Comparison of ENCODE assay signal across 13 cellular contexts in the genomic region with DNA sequence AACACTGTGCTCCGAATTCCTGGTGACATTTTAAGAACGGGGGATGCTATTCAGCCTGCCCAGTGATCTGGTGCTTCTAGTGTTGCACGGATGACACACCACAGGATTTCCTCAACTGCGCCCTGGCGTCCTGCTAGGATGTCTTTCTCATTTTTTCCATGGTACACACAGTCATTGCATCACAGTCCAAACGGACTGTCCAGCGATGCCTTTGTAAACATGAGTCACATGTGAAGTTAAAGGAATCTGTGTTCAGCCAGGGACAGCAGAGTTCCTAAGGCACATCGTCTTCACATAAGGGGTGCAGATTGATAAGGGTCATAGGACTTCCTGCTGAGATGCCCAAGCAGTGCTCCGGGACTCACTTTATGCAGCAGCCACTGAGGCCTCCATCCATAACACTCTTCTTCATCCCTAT. TPM values are rescaled to one million over a fixed set of nuclear protein-coding genes. Genes with fewer than 3 reads are reported as not detected.
DNase-seq lines count a peak whose midpoint lies in the region; ATAC-seq and TF ChIP-seq lines count a peak whose summit lies in the region.
"Had no signal": no experiment of that assay in that cellular context is flagged by ENCODE, and none has a peak within 500 bp of the region (broad histone marks: within the 10 kb centered on the region; RNA-seq: fewer than 3 reads in every experiment).

No MANE protein-coding gene starts in this region.

- H3K9me3 ChIP-seq in AG04450 (ENCODE audit: control insufficient read depth, insufficient read depth, low read length) (no peaks in the 10 kb centered on the region), right lobe of liver (no peaks in the 10 kb centered on the region), A673 (ENCODE audit: low read depth, low read length, poor library complexity, severe bottlenecking) (no peaks in the 10 kb centered on the region)
- H3K9me3 ChIP-seq: neutrophil, vagina had no signal

- 28% methylated on average over 8 of the region's 9 CpGs for WGBS in right lobe of liver (ENCODE audit: insufficient coverage, low coverage, low lambda C conversion rate, missing lambda C conversion rate)

- peak; percentile 80 to 90 (median 84) for ATAC-seq in right lobe of liver
- ATAC-seq: activated T-cell treated with anti-CD3 and anti-CD28 coated beads, Interleukin-2, amount 50 U/mL, for 4 hours; T-helper 17 cell had no signal

- H3K36me3 ChIP-seq in brain microvascular endothelial cell (replicated peaks) (no peaks in the 10 kb centered on the region), right lobe of liver (no peaks in the 10 kb centered on the region), A673 (ENCODE audit: insufficient read depth, low read length, poor library complexity, severe bottlenecking) (no peaks in the 10 kb centered on the region)
- H3K36me3 ChIP-seq: neutrophil, vagina had no signal

- intact Hi-C loops in right lobe of liver (cut with DNase I): no loop called here
- intact Hi-C loops in A673 (cut with micrococcal nuclease; ENCODE audit: unreplicated experiment): no loop called here

- peak; percentile 81 for TF ChIP-seq POLR2A in right lobe of liver (IDR thresholded peaks at IDR 0.05)

- DNase-seq in AG04450 (ENCODE audit: low read depth, low spot score) (peak; percentile 24), HS-5 (ENCODE audit: low read depth) (peak; percentile 79), brain microvascular endothelial cell (peak; percentile 90), right lobe of liver (peak; percentile 67 to 84 (median 84)), A673 (ENCODE audit: low spot score) (no peak), germinal center (ENCODE audit: low spot score) (no peak), Ammon's horn (ENCODE audit: low spot score) (no peak), NCI-H187 treated with DMSO at 0.1 percent for 48 hours (lab: John Stamatoyannopoulos, UW) (no peak)
- DNase-seq: activated T-cell treated with anti-CD3 and anti-CD28 coated beads, Interleukin-2, amount 50 U/mL, for 4 hours; CD4-positive, alpha-beta memory T cell; T-helper 17 cell had no signal

- peaks cover 0 to 22% (median 13%) of the 10 kb centered on the region in 4 donors for H3K4me1 ChIP-seq in right lobe of liver
- no peaks in the 10 kb centered on the region for H3K4me1 ChIP-seq in A673 (ENCODE audit: insufficient read depth, low read length, poor library complexity, severe bottlenecking)
- H3K4me1 ChIP-seq: vagina had no signal

- TF ChIP-seq CTCF in AG04450 (IDR thresholded peaks at IDR 0.05; ENCODE audit: low read depth, low read length) (no peak), brain microvascular endothelial cell (IDR thresholded peaks at IDR 0.05; ENCODE audit: low read depth, low read length, missing control alignments) (no peak), right lobe of liver (IDR thresholded peaks at IDR 0.05) (no peak), A673 (conservative IDR thresholded peaks at IDR 0.05; ENCODE audit: low read depth, low read length) (no peak)

- H3K4me3 ChIP-seq in AG04450 (ENCODE audit: low read depth, low read length): no peak overlapping the region
- H3K4me3 ChIP-seq in brain microvascular endothelial cell (ENCODE audit: low read depth, low read length): no peak overlapping the region
- H3K4me3 ChIP-seq in right lobe of liver: peak overlapping the region in 1 of 3 donors; percentile 31
- no peak overlapping the region for H3K4me3 ChIP-seq in A673 (ENCODE audit: low read depth, low read length, poor library complexity, severe bottlenecking)
- H3K4me3 ChIP-seq: vagina had no signal

- H3K27me3 ChIP-seq in AG04450 (ENCODE audit: control insufficient read depth, insufficient read depth, low read length) (peaks cover 4% of the 10 kb centered on the region), brain microvascular endothelial cell (replicated peaks) (no peaks in the 10 kb centered on the region), right lobe of liver (no peaks in the 10 kb centered on the region), A673 (replicated peaks; ENCODE audit: insufficient read depth, low read depth, low read length, poor library complexity) (peaks cover 43% of the 10 kb centered on the region)
- H3K27me3 ChIP-seq: vagina had no signal

- no TSS peak for BruUV-seq in A673 (replicated peaks; lab: Mats Ljungman, UMichigan)

- POLR2A ChIA-PET in AG04450 (lab: Yijun Ruan, JAX): no interaction called here
- POLR2A ChIA-PET in A673 (lab: Charles Lee; ENCODE audit: low non-redundant PET): no interaction called here

- H3K27ac ChIP-seq in AG04450 (ENCODE audit: low read depth, low read length) (no peak overlapping the region), brain microvascular endothelial cell (no peak overlapping the region), right lobe of liver (peak overlapping the region; percentile 79 to 97 (median 88)), A673 (ENCODE audit: low read depth, low read length, poor library complexity, severe bottlenecking) (no peak overlapping the region)
- H3K27ac ChIP-seq: neutrophil, vagina had no signal

- in situ Hi-C loops in brain microvascular endothelial cell (cut with HindIII; ENCODE audit: low pct_ligation_motif_present, low sequenced_read_pairs): no loop called here

- CTCF ChIA-PET in AG04450 (lab: Charles Lee) (interaction anchor here (1.1 kb wide), 2 partner anchors 13 to 37 kb away, joined by 3 to 4 read pairs; no protein-coding TSS in a partner anchor), A673 (lab: Charles Lee) (no interaction called here)

RNA-seq across cellular contexts. Expression of gene PTPN3, which starts 9.3 kb away (rescaled TPM):
- 1.4 and 1.7 TPM in 2 replicates for polyA plus RNA-seq in AG04450 (2011; rRNA removed)
- 1.1 and 1.8 TPM in 2 replicates for polyA minus RNA-seq in AG04450 (2011; rRNA and poly(A)+ RNA removed)
- total RNA-seq in right lobe of liver (10 to 100 TPM; 15.0 to 33.3 (median 30.0) TPM), A673 (2021) (1.0 and 1.1 TPM in 2 replicates)
- total RNA-seq: CD4-positive, alpha-beta memory T cell; T-helper 17 cell had no signal
- polyA plus RNA-seq: CD4-positive, alpha-beta memory T cell had no signal

Comparison
In these comparisons a context has a peak if more than half of its experiments do, and no peak if none do; other contexts are left out.
1. DNase-seq: peak in AG04450 (single experiment), HS-5 (single experiment), brain microvascular endothelial cell (single experiment) and right lobe of liver (3 of 3); none in A673 (single experiment), germinal center (single experiment), Ammon's horn (single experiment) and NCI-H187 treated with DMSO at 0.1 percent for 48 hours (single experiment).
2. H3K27ac ChIP-seq: peak in right lobe of liver (3 of 3); none in AG04450 (single experiment), brain microvascular endothelial cell (single experiment) and A673 (single experiment).